32 cellular contexts compared by ENCODE assay signal in genomic region chr10:34232481-34232880, GRCh38.
"Had no signal": no experiment of that assay in that cellular context is flagged by ENCODE, and none has a peak within 500 bp of the region (broad histone marks: within the 10 kb centered on the region; RNA-seq: fewer than 3 reads in every experiment).

No MANE protein-coding gene starts in this region.

- DNase-seq: activated CD4-positive, alpha-beta memory T cell treated with anti-CD3 and anti-CD28 coated beads for 36 hours; activated CD4-positive, alpha-beta T cell treated with anti-CD3 and anti-CD28 coated beads for 36 hours; activated CD4-positive, alpha-beta T cell treated with anti-CD3 and anti-CD28 coated beads, Interleukin-2, amount 10 ng/mL, durations not matched to agents 24 days and 14 days; activated CD4-positive, CD25-positive, alpha-beta regulatory T cell; activated CD4-positive, CD25-positive, alpha-beta regulatory T cell treated with anti-CD3 and anti-CD28 coated beads, Interleukin-2, amount 50 U/mL, for 72 hours; activated CD8-positive, alpha-beta memory T cell treated with anti-CD3 and anti-CD28 coated beads, Interleukin-2, amount 10 ng/mL, durations not matched to agents 7 days and 5 days; activated CD8-positive, alpha-beta memory T cell treated with anti-CD3 and anti-CD28 coated beads, Interleukin-2, amount 50 U/mL, for 4 hours; activated CD8-positive, alpha-beta T cell treated with anti-CD3 and anti-CD28 coated beads, Interleukin-2, amount 10 ng/mL, durations not matched to agents 7 days and 5 days; activated effector memory CD4-positive, alpha-beta T cell treated with anti-CD3 and anti-CD28 coated beads, Interleukin-2, amount 50 U/mL, for 16 hours; activated naive CD4-positive, alpha-beta T cell treated with anti-CD3 and anti-CD28 coated beads for 36 hours; activated naive CD8-positive, alpha-beta T cell treated with anti-CD3 and anti-CD28 coated beads for 36 hours; activated naive CD8-positive, alpha-beta T cell treated with anti-CD3 and anti-CD28 coated beads, Interleukin-2, amount 50 U/mL, for 24 hours; activated T-cell treated with anti-CD3 and anti-CD28 coated beads, Interleukin-2, amount 50 U/mL, for 1 hour; activated T-cell treated with anti-CD3 and anti-CD28 coated beads, Interleukin-2, amount 50 U/mL, for 48 hours; adrenal gland; amygdala; aorta; body of pancreas; caudate nucleus; cortex of kidney; dermis blood vessel endothelial cell; effector CD4-positive, alpha-beta T cell; effector memory CD8-positive, alpha-beta T cell; erythroblast; foreskin keratinocyte; gastrocnemius medialis; T-helper 2 cell had no signal

- H3K4me1 Mint-ChIP-seq: activated CD4-positive, alpha-beta T cell treated with anti-CD3 and anti-CD28 coated beads for 36 hours; activated CD4-positive, alpha-beta T cell treated with anti-CD3 and anti-CD28 coated beads, Interleukin-2, amount 10 ng/mL, durations not matched to agents 24 days and 14 days; activated CD8-positive, alpha-beta memory T cell treated with anti-CD3 and anti-CD28 coated beads, Interleukin-2, amount 10 ng/mL, durations not matched to agents 7 days and 5 days; activated naive CD4-positive, alpha-beta T cell treated with anti-CD3 and anti-CD28 coated beads, Interleukin-2, amount 50 U/mL, for 24 hours; activated naive CD8-positive, alpha-beta T cell treated with anti-CD3 and anti-CD28 coated beads for 36 hours; activated naive CD8-positive, alpha-beta T cell treated with anti-CD3 and anti-CD28 coated beads, Interleukin-2, amount 50 U/mL, for 24 hours had no signal

- H3K27ac Mint-ChIP-seq: activated CD4-positive, alpha-beta memory T cell treated with anti-CD3 and anti-CD28 coated beads for 36 hours; activated CD4-positive, alpha-beta T cell treated with anti-CD3 and anti-CD28 coated beads for 36 hours; activated CD4-positive, alpha-beta T cell treated with anti-CD3 and anti-CD28 coated beads, Interleukin-2, amount 10 ng/mL, durations not matched to agents 24 days and 14 days; activated CD8-positive, alpha-beta memory T cell treated with anti-CD3 and anti-CD28 coated beads, Interleukin-2, amount 10 ng/mL, durations not matched to agents 7 days and 5 days; activated CD8-positive, alpha-beta T cell treated with anti-CD3 and anti-CD28 coated beads, Interleukin-2, amount 10 ng/mL, durations not matched to agents 7 days and 5 days; activated naive CD4-positive, alpha-beta T cell treated with anti-CD3 and anti-CD28 coated beads for 36 hours; activated naive CD4-positive, alpha-beta T cell treated with anti-CD3 and anti-CD28 coated beads, Interleukin-2, amount 50 U/mL, for 24 hours; activated naive CD8-positive, alpha-beta T cell treated with anti-CD3 and anti-CD28 coated beads for 36 hours; activated naive CD8-positive, alpha-beta T cell treated with anti-CD3 and anti-CD28 coated beads, Interleukin-2, amount 50 U/mL, for 24 hours; activated T-helper 1 cell treated with anti-CD3 and anti-CD28 coated beads, Interleukin-12 subunit alpha, Interleukin-12 subunit beta, Interleukin-2, Interleukin-4 antibody, amounts not matched to agents 30 ng/mL and 10 ng/mL and 1 ng/mL, durations not matched to agents 14 hours and 24 hours and 36 hours; activated T-helper 2 cell treated with anti-CD3 and anti-CD28 coated beads, Interferon-gamma antibody, Interleukin-2, Interleukin-4, amounts not matched to agents 10 μg/mL and 5 μg/mL and 100 μg/mL, durations not matched to agents 14 hours and 24 hours and 36 hours; effector memory CD8-positive, alpha-beta T cell had no signal

- H3K27me3 Mint-ChIP-seq: activated CD8-positive, alpha-beta memory T cell treated with anti-CD3 and anti-CD28 coated beads, Interleukin-2, amount 10 ng/mL, durations not matched to agents 7 days and 5 days; effector memory CD8-positive, alpha-beta T cell had no signal

- H3K27me3 ChIP-seq: adrenal gland, body of pancreas, esophagus muscularis mucosa, foreskin keratinocyte, gastrocnemius medialis had no signal

- H3K9me3 ChIP-seq: adrenal gland, body of pancreas, esophagus muscularis mucosa, gastrocnemius medialis had no signal

- H3K27ac ChIP-seq: adrenal gland, body of pancreas, esophagus muscularis mucosa, foreskin keratinocyte, gastrocnemius medialis had no signal

- H3K36me3 ChIP-seq: adrenal gland, esophagus muscularis mucosa, gastrocnemius medialis had no signal

- H3K4me1 ChIP-seq: foreskin keratinocyte had no signal

- H3K9me3 Mint-ChIP-seq: activated CD4-positive, alpha-beta memory T cell treated with anti-CD3 and anti-CD28 coated beads for 36 hours; activated CD4-positive, alpha-beta T cell treated with anti-CD3 and anti-CD28 coated beads, Interleukin-2, amount 10 ng/mL, durations not matched to agents 24 days and 14 days; activated naive CD4-positive, alpha-beta T cell treated with anti-CD3 and anti-CD28 coated beads for 36 hours; activated naive CD4-positive, alpha-beta T cell treated with anti-CD3 and anti-CD28 coated beads, Interleukin-2, amount 50 U/mL, for 24 hours; activated naive CD8-positive, alpha-beta T cell treated with anti-CD3 and anti-CD28 coated beads for 36 hours; activated naive CD8-positive, alpha-beta T cell treated with anti-CD3 and anti-CD28 coated beads, Interleukin-2, amount 50 U/mL, for 24 hours; activated T-helper 1 cell treated with anti-CD3 and anti-CD28 coated beads, Interleukin-12 subunit alpha, Interleukin-12 subunit beta, Interleukin-2, Interleukin-4 antibody, amounts not matched to agents 30 ng/mL and 10 ng/mL and 1 ng/mL, durations not matched to agents 14 hours and 24 hours and 36 hours; activated T-helper 2 cell treated with anti-CD3 and anti-CD28 coated beads, Interferon-gamma antibody, Interleukin-2, Interleukin-4, amounts not matched to agents 10 μg/mL and 5 μg/mL and 100 μg/mL, durations not matched to agents 14 hours and 24 hours and 36 hours; effector memory CD8-positive, alpha-beta T cell had no signal

- ATAC-seq: activated CD4-positive, alpha-beta T cell treated with anti-CD3 and anti-CD28 coated beads for 36 hours; activated CD8-positive, alpha-beta memory T cell treated with anti-CD3 and anti-CD28 coated beads, Interleukin-2, amount 10 ng/mL, durations not matched to agents 7 days and 5 days; activated CD8-positive, alpha-beta T cell treated with anti-CD3 and anti-CD28 coated beads, Interleukin-2, amount 10 ng/mL, durations not matched to agents 7 days and 5 days; activated naive CD8-positive, alpha-beta T cell treated with anti-CD3 and anti-CD28 coated beads, Interleukin-2, amount 50 U/mL, for 24 hours; body of pancreas; effector memory CD8-positive, alpha-beta T cell; foreskin keratinocyte; gastrocnemius medialis had no signal

- FAIRE-seq: colon had no signal

- H3K4me3 Mint-ChIP-seq: activated CD4-positive, alpha-beta memory T cell treated with anti-CD3 and anti-CD28 coated beads for 36 hours; activated CD4-positive, alpha-beta T cell treated with anti-CD3 and anti-CD28 coated beads for 36 hours; activated CD4-positive, alpha-beta T cell treated with anti-CD3 and anti-CD28 coated beads, Interleukin-2, amount 10 ng/mL, durations not matched to agents 24 days and 14 days; activated CD8-positive, alpha-beta memory T cell treated with anti-CD3 and anti-CD28 coated beads, Interleukin-2, amount 10 ng/mL, durations not matched to agents 7 days and 5 days; activated CD8-positive, alpha-beta T cell treated with anti-CD3 and anti-CD28 coated beads, Interleukin-2, amount 10 ng/mL, durations not matched to agents 7 days and 5 days; activated naive CD4-positive, alpha-beta T cell treated with anti-CD3 and anti-CD28 coated beads for 36 hours; activated naive CD4-positive, alpha-beta T cell treated with anti-CD3 and anti-CD28 coated beads, Interleukin-2, amount 50 U/mL, for 24 hours; activated naive CD8-positive, alpha-beta T cell treated with anti-CD3 and anti-CD28 coated beads for 36 hours; activated naive CD8-positive, alpha-beta T cell treated with anti-CD3 and anti-CD28 coated beads, Interleukin-2, amount 50 U/mL, for 24 hours; activated T-helper 1 cell treated with anti-CD3 and anti-CD28 coated beads, Interleukin-12 subunit alpha, Interleukin-12 subunit beta, Interleukin-2, Interleukin-4 antibody, amounts not matched to agents 30 ng/mL and 10 ng/mL and 1 ng/mL, durations not matched to agents 14 hours and 24 hours and 36 hours; effector memory CD8-positive, alpha-beta T cell had no signal

- H3K4me3 ChIP-seq: adrenal gland, body of pancreas, esophagus muscularis mucosa, gastrocnemius medialis had no signal
